20 cellular contexts compared by ENCODE assay signal in genomic region chr5:55141945-55142690, GRCh38. TPM values are rescaled to one million over a fixed set of nuclear protein-coding genes. Genes with fewer than 3 reads are reported as not detected.
A peak's percentile ranks its signal among the peaks of the same experiment; 100 is the strongest.
DNase-seq lines count a peak whose midpoint lies in the region; ATAC-seq, FAIRE-seq and TF ChIP-seq lines count a peak whose summit lies in the region.
"Had no signal": no experiment of that assay in that cellular context is flagged by ENCODE, and none has a peak within 500 bp of the region (broad histone marks: within the 10 kb centered on the region; RNA-seq: fewer than 3 reads in every experiment).

No MANE protein-coding gene starts in this region.

- intact Hi-C loops in K562 (cut with micrococcal nuclease): no loop called here

- TF ChIP-seq EP300 in K562 (IDR thresholded peaks at IDR 0.05; ENCODE audit: low read length): no peak

- FAIRE-seq in K562 (lab: Jason Lieb, UNC) (no peak), frontal cortex (lab: Jason Lieb, UNC) (no peak)

- no peaks in the 10 kb centered on the region for H3K9me1 ChIP-seq in K562 (ENCODE audit: control insufficient read depth, insufficient read depth, low read length)

- CTCF ChIA-PET in K562 (lab: Yijun Ruan, JAX; ENCODE audit: low intra/inter-chr PET ratio): no interaction called here

- H3K36me3 Mint-ChIP-seq in activated T-cell treated with anti-CD3 and anti-CD28 coated beads, Interleukin-2, amount 50 U/mL, for 24 hours (ENCODE audit: low read depth): no peaks in the 10 kb centered on the region
- peaks cover 22% of the 10 kb centered on the region for H3K36me3 Mint-ChIP-seq in T-helper 2 cell treated with Interferon-gamma antibody and Interleukin-4, amounts not matched to agents 5 μg/mL and 100 μg/mL, for 36 hours (ENCODE audit: low read depth)

- POLR2A ChIA-PET in K562 (lab: Yijun Ruan, JAX): interaction anchor here (0.6 to 1.1 kb wide), 3 partner anchors 9 to 230 kb away, joined by 3 to 5 read pairs (median 3); no protein-coding TSS in a partner anchor

- H4K20me1 ChIP-seq in K562 (replicated peaks; ENCODE audit: control insufficient read depth, insufficient read depth, low read length): no peaks in the 10 kb centered on the region

- peaks cover 29% of the 10 kb centered on the region for H3K4me1 Mint-ChIP-seq in activated T-cell treated with anti-CD3 and anti-CD28 coated beads, Interleukin-2, amount 50 U/mL, for 24 hours (ENCODE audit: low read depth)
- H3K4me1 Mint-ChIP-seq in T-helper 2 cell treated with Interferon-gamma antibody and Interleukin-4, amounts not matched to agents 5 μg/mL and 100 μg/mL, for 36 hours (ENCODE audit: low read depth): peaks cover 70% of the 10 kb centered on the region

- TF ChIP-seq CTCF in K562 (IDR thresholded peaks at IDR 0.05 in 2 of 3, conservative IDR thresholded peaks at IDR 0.05 in 1 of 3; ENCODE audit: insufficient read depth in 2 of 3, low read depth in 1 of 3, low read length in 3 of 3): no peak

- H3K27me3 ChIP-seq in K562 (ENCODE audit: control insufficient read depth in 2 of 2, insufficient read depth in 2 of 2, low read length in 2 of 2): no peaks in the 10 kb centered on the region; a peak in 1 of 5 replicates
- H3K27me3 ChIP-seq: MG63 had no signal

- H3K79me2 ChIP-seq in K562 (ENCODE audit: control insufficient read depth, insufficient read depth, low read length): no peaks in the 10 kb centered on the region

- no peak overlapping the region for H3K4me2 ChIP-seq in K562 (ENCODE audit: insufficient read depth, low read length)

- no peak overlapping the region for H3K27ac ChIP-seq in K562 (ENCODE audit: extremely low read depth, low read depth, low read length)
- H3K27ac ChIP-seq: heart left ventricle, RWPE1 had no signal

- 3% methylated on average over 9 of the region's 9 CpGs for WGBS in K562 (ENCODE audit: insufficient coverage, low coverage, missing lambda C conversion rate)

- no peak for DNase-seq in activated T-cell treated with anti-CD3 and anti-CD28 coated beads, Interleukin-2, amount 50 U/mL, for 24 hours
- DNase-seq in activated T-cell treated with anti-CD3 and anti-CD28 coated beads, Interleukin-2, amount 50 U/mL, for 1 hour: no peak
- DNase-seq in T-helper 2 cell treated with Interferon-gamma antibody and Interleukin-4, amounts not matched to agents 5 μg/mL and 100 μg/mL, for 36 hours (ENCODE audit: low spot score): peak; percentile 37
- no peak for DNase-seq in K562 (ENCODE audit: extremely low read depth in 1 of 4, low spot score in 3 of 4)
- DNase-seq in stimulated activated naive CD8-positive, alpha-beta T cell treated with anti-CD3 and anti-CD28 coated beads, Interleukin-15, Interleukin-2, amounts not matched to agents 100 U/mL and 50 U/mL, for 24 hours: peak; percentile 14
- no peak for DNase-seq in DMS53 (lab: John Stamatoyannopoulos, UW)
- no peak for DNase-seq in frontal cortex (ENCODE audit: low spot score in 2 of 2)
- DNase-seq: anterior cingulate cortex; effector memory CD4-positive, alpha-beta T cell; H7; heart left ventricle; MG63; NCI-H187; NCI-H446; SW 1271 had no signal

- ATAC-seq in K562: no peak
- peak; percentile 78 for ATAC-seq in stimulated activated naive CD8-positive, alpha-beta T cell treated with anti-CD3 and anti-CD28 coated beads, Interleukin-15, Interleukin-2, amounts not matched to agents 100 U/mL and 50 U/mL, for 24 hours
- ATAC-seq: heart left ventricle had no signal

- no peaks in the 10 kb centered on the region for H3K9me3 Mint-ChIP-seq in activated T-cell treated with anti-CD3 and anti-CD28 coated beads, Interleukin-2, amount 50 U/mL, for 24 hours
- H3K9me3 Mint-ChIP-seq in T-helper 2 cell treated with Interferon-gamma antibody and Interleukin-4, amounts not matched to agents 5 μg/mL and 100 μg/mL, for 36 hours: no peaks in the 10 kb centered on the region

- no peaks in the 10 kb centered on the region for H3K9me3 ChIP-seq in K562 (replicated peaks; ENCODE audit: control insufficient read depth, insufficient read depth, low read depth, low read length)
- H3K9me3 ChIP-seq: heart left ventricle, MG63 had no signal

- peak overlapping the region; percentile 8 for H3K27ac Mint-ChIP-seq in activated T-cell treated with anti-CD3 and anti-CD28 coated beads, Interleukin-2, amount 50 U/mL, for 24 hours
- peak overlapping the region; percentile 81 for H3K27ac Mint-ChIP-seq in T-helper 2 cell treated with Interferon-gamma antibody and Interleukin-4, amounts not matched to agents 5 μg/mL and 100 μg/mL, for 36 hours

- no peak for TF ChIP-seq RAD21 in K562 (CRISPR knock-in tag; conservative IDR thresholded peaks at IDR 0.05 in 1 of 2, IDR thresholded peaks at IDR 0.05 in 1 of 2)

- no peak overlapping the region for H3K9ac ChIP-seq in K562 (ENCODE audit: insufficient read depth in 1 of 2, low read depth in 2 of 2, low read length in 2 of 2)

- H3K4me1 ChIP-seq in K562 (replicated peaks in 1 of 2; ENCODE audit: control insufficient read depth in 2 of 2, insufficient read depth in 2 of 2, low read length in 2 of 2): no peaks in the 10 kb centered on the region

- H3K27me3 Mint-ChIP-seq in activated T-cell treated with anti-CD3 and anti-CD28 coated beads, Interleukin-2, amount 50 U/mL, for 24 hours: peaks cover 4% of the 10 kb centered on the region
- H3K27me3 Mint-ChIP-seq in T-helper 2 cell treated with Interferon-gamma antibody and Interleukin-4, amounts not matched to agents 5 μg/mL and 100 μg/mL, for 36 hours (ENCODE audit: low read depth): peaks cover 9% of the 10 kb centered on the region

- in situ Hi-C loops in K562 (cut with MboI): no loop called here

- TF ChIP-seq POLR2A in K562 (conservative IDR thresholded peaks at IDR 0.05): no peak

- no peak overlapping the region for H2AFZ ChIP-seq in K562 (ENCODE audit: low read depth, low read length)

- H3K4me3 Mint-ChIP-seq in activated T-cell treated with anti-CD3 and anti-CD28 coated beads, Interleukin-2, amount 50 U/mL, for 24 hours: no peak overlapping the region
- peak overlapping the region; percentile 64 for H3K4me3 Mint-ChIP-seq in T-helper 2 cell treated with Interferon-gamma antibody and Interleukin-4, amounts not matched to agents 5 μg/mL and 100 μg/mL, for 36 hours

- no peak overlapping the region for H3K4me3 ChIP-seq in K562
- H3K4me3 ChIP-seq: heart left ventricle, MG63 had no signal

- H3K36me3 ChIP-seq in K562 (ENCODE audit: control insufficient read depth, insufficient read depth, low read length): no peaks in the 10 kb centered on the region
- H3K36me3 ChIP-seq: heart left ventricle, MG63 had no signal

- BruUV-seq in K562 (replicated peaks; lab: Mats Ljungman, UMichigan): no TSS peak

RNA-seq across cellular contexts. Expression of gene GPX8, which starts 17.9 kb away (rescaled TPM):
- not detected in 2 replicates for total RNA-seq in K562 (2011; cell fraction: chromatin; rRNA removed; ENCODE audit: low replicate concordance)
- not detected in 2 replicates for total RNA-seq in K562 (2011; cell fraction: nucleolus; rRNA removed)
- total RNA-seq in K562 (2011; cell fraction: nucleoplasm; rRNA removed): 0.38 TPM in 1 of 2 replicates, not detected in the other
- 0.61 and 1.7 TPM in 2 replicates for total RNA-seq in K562 (2014; rRNA removed)
- 1.0 and 1.6 TPM in 2 replicates for total RNA-seq in K562 (2014; rRNA removed; fragmentation: Illumina TruSeq; extraction: Trizol)
- 1.2 and 2.1 TPM in 2 replicates for total RNA-seq in K562 (2015; rRNA removed; fragmentation: Illumina TruSeq; extraction: Trizol)
- 0.62 and 0.69 TPM in 2 replicates for total RNA-seq in K562 (2021)
- polyA plus RNA-seq in K562 (2011; rRNA removed): 0.26 and 1.3 TPM in 2 replicates
- 0.22 TPM in 2 replicates for polyA plus RNA-seq in K562 (2011; cell fraction: cytosol; rRNA removed)
- polyA plus RNA-seq in K562 (2011; cell fraction: nucleus; rRNA removed): 0.10 and 0.17 TPM in 2 replicates
- polyA plus RNA-seq in K562 (2012): 1.5 and 4.6 TPM in 2 replicates
- 1.4 and 1.8 TPM in 2 replicates for polyA plus RNA-seq in K562 (2014; fragmentation: Illumina TruSeq; extraction: Trizol)
- under 1 TPM; 0.90 to 0.92 TPM for polyA plus RNA-seq in K562 (2014; fragmentation: Nextera tagmentation; extraction: Ambion mirVana)
- polyA plus RNA-seq in K562 (2014; rRNA removed): 0.70 and 0.73 TPM in 2 replicates
- 0.67 and 0.81 TPM in 2 replicates for polyA minus RNA-seq in K562 (2011; rRNA and poly(A)+ RNA removed)
- polyA minus RNA-seq in K562 (2011; cell fraction: cytosol; rRNA and poly(A)+ RNA removed): 1.2 TPM in 1 of 2 replicates, not detected in the other
- 0.22 and 0.27 TPM in 2 replicates for polyA minus RNA-seq in K562 (2011; cell fraction: nucleus; rRNA and poly(A)+ RNA removed)
- 1.2 TPM for total RNA-seq in frontal cortex

RNA-seq across cellular contexts. Expression of gene CDC20B, which starts 30.9 kb away (rescaled TPM):
- total RNA-seq in K562 (2011; cell fraction: chromatin; rRNA removed; ENCODE audit: low replicate concordance): not detected in 2 replicates
- total RNA-seq in K562 (2011; cell fraction: nucleolus; rRNA removed): not detected in 2 replicates
- total RNA-seq in K562 (2011; cell fraction: nucleoplasm; rRNA removed): not detected in 2 replicates
- total RNA-seq in K562 (2014; rRNA removed) (not detected in 2 replicates), K562 (2014; rRNA removed; fragmentation: Illumina TruSeq; extraction: Trizol) (not detected in 2 replicates), K562 (2015; rRNA removed; fragmentation: Illumina TruSeq; extraction: Trizol) (not detected in 2 replicates), K562 (2021) (not detected in 2 replicates), frontal cortex (not detected)
- polyA plus RNA-seq in K562 (2011; rRNA removed) (not detected in 2 replicates), K562 (2014; fragmentation: Illumina TruSeq; extraction: Trizol) (not detected in 2 replicates), K562 (2014; fragmentation: Nextera tagmentation; extraction: Ambion mirVana) (under 1 TPM in 1 of 2 experiments, not detected in 1; 0.04 TPM), K562 (2014; rRNA removed) (not detected in 2 replicates)
- not detected in 2 replicates for polyA plus RNA-seq in K562 (2011; cell fraction: cytosol; rRNA removed)
- polyA plus RNA-seq in K562 (2011; cell fraction: nucleus; rRNA removed): not detected in 2 replicates
- not detected in 2 replicates for polyA plus RNA-seq in K562 (2012)
- not detected in 2 replicates for polyA minus RNA-seq in K562 (2011; rRNA and poly(A)+ RNA removed)
- not detected in 2 replicates for polyA minus RNA-seq in K562 (2011; cell fraction: cytosol; rRNA and poly(A)+ RNA removed)
- not detected in 2 replicates for polyA minus RNA-seq in K562 (2011; cell fraction: nucleus; rRNA and poly(A)+ RNA removed)
- total RNA-seq: H7, heart left ventricle, omental fat pad, ureter had no signal
- polyA plus RNA-seq: heart left ventricle, liver had no signal

RNA-seq across cellular contexts. Expression of gene GZMA, which starts 39.7 kb away (rescaled TPM):
- total RNA-seq in K562 (2011; cell fraction: chromatin; rRNA removed; ENCODE audit: low replicate concordance): not detected in 2 replicates
- not detected in 2 replicates for total RNA-seq in K562 (2011; cell fraction: nucleolus; rRNA removed)
- total RNA-seq in K562 (2011; cell fraction: nucleoplasm; rRNA removed): not detected in 2 replicates
- total RNA-seq in K562 (2014; rRNA removed): not detected in 2 replicates
- total RNA-seq in K562 (2014; rRNA removed; fragmentation: Illumina TruSeq; extraction: Trizol): not detected in 2 replicates
- not detected in 2 replicates for total RNA-seq in K562 (2015; rRNA removed; fragmentation: Illumina TruSeq; extraction: Trizol)
- total RNA-seq in K562 (2021): not detected in 2 replicates
- polyA plus RNA-seq in K562 (2011; rRNA removed): not detected in 2 replicates
- polyA plus RNA-seq in K562 (2011; cell fraction: cytosol; rRNA removed): not detected in 2 replicates
- polyA plus RNA-seq in K562 (2011; cell fraction: nucleus; rRNA removed): not detected in 2 replicates
- polyA plus RNA-seq in K562 (2012): not detected in 2 replicates
- not detected in 2 replicates for polyA plus RNA-seq in K562 (2014; fragmentation: Illumina TruSeq; extraction: Trizol)
- not detected for polyA plus RNA-seq in K562 (2014; fragmentation: Nextera tagmentation; extraction: Ambion mirVana)
- not detected in 2 replicates for polyA plus RNA-seq in K562 (2014; rRNA removed)
- polyA minus RNA-seq in K562 (2011; rRNA and poly(A)+ RNA removed): not detected in 2 replicates
- not detected in 2 replicates for polyA minus RNA-seq in K562 (2011; cell fraction: cytosol; rRNA and poly(A)+ RNA removed)
- polyA minus RNA-seq in K562 (2011; cell fraction: nucleus; rRNA and poly(A)+ RNA removed): not detected in 2 replicates
- 0.41 TPM for total RNA-seq in frontal cortex
- total RNA-seq: cerebellum, H7 had no signal

Comparison
In these comparisons a context has a peak if more than half of its experiments do, and no peak if none do; other contexts are left out.
1. DNase-seq: peak in T-helper 2 cell treated with Interferon-gamma antibody and Interleukin-4, amounts not matched to agents 5 μg/mL and 100 μg/mL, for 36 hours (single experiment) and stimulated activated naive CD8-positive, alpha-beta T cell treated with anti-CD3 and anti-CD28 coated beads, Interleukin-15, Interleukin-2, amounts not matched to agents 100 U/mL and 50 U/mL, for 24 hours (single experiment); none in activated T-cell treated with anti-CD3 and anti-CD28 coated beads, Interleukin-2, amount 50 U/mL, for 24 hours (single experiment), activated T-cell treated with anti-CD3 and anti-CD28 coated beads, Interleukin-2, amount 50 U/mL, for 1 hour (single experiment), K562 (0 of 4), DMS53 (single experiment) and frontal cortex (0 of 2).